In genomic region chr2:222318026-222318711, GRCh38 we compare ENCODE assay signal across 8 cellular contexts. TPM values are rescaled to one million over a fixed set of nuclear protein-coding genes. Genes with fewer than 3 reads are reported as not detected.
DNase-seq lines count a peak whose midpoint lies in the region; ATAC-seq lines count a peak whose summit lies in the region.

No MANE protein-coding gene starts in this region.

- no peaks in the 10 kb centered on the region for H3K4me1 ChIP-seq in right cardiac atrium (ENCODE audit: control insufficient read depth, insufficient read depth, low read length)

- H3K9me3 ChIP-seq in right cardiac atrium (ENCODE audit: control insufficient read depth, low read length), result no peaks in the 10 kb centered on the region

- under 1% methylated on average over 41 of the region's 41 CpGs for WGBS in right cardiac atrium

- peak overlapping the region; percentile 68 for H3K4me3 ChIP-seq in right cardiac atrium (ENCODE audit: low read length)

- peak; percentile 64 for ATAC-seq in GM21526 (IDR thresholded peaks at IDR 0.05; ENCODE audit: low FRiP score, unreplicated experiment)
- ATAC-seq in right cardiac atrium, result peak; percentile 72 to 81

- H3K27ac ChIP-seq in right cardiac atrium (ENCODE audit: low read length), result no peak overlapping the region

- peaks cover under 1% of the 10 kb centered on the region for H3K27me3 ChIP-seq in right cardiac atrium (ENCODE audit: control insufficient read depth, insufficient read depth)

- DNase-seq in activated CD4-positive, alpha-beta T cell treated with anti-CD3 and anti-CD28 coated beads for 48 hours, result peak; percentile 60
- no peak for DNase-seq in activated CD4-positive, alpha-beta T cell treated with anti-CD3 and anti-CD28 coated beads, Interleukin-2, amount 50 U/mL, for 4 hours
- peak; percentile 75 for DNase-seq in HT-29 (ENCODE audit: low spot score)
- DNase-seq in NOMO-1 treated with DMSO at 0.1 percent for 48 hours (lab: John Stamatoyannopoulos, UW; ENCODE audit: unreplicated experiment), result peak; percentile 82
- DNase-seq in amniotic epithelial cell (ENCODE audit: low read depth), result peak; percentile 61
- peak in 1 of 3 donors; percentile 75 for DNase-seq in right cardiac atrium
- DNase-seq in pulmonary artery endothelial cell (ENCODE audit: low read depth, low spot score), result peak; percentile 40

- intact Hi-C loops in right cardiac atrium (cut with DNase I), result loop anchor here in 3 of 4 donors (5.0 to 10.0 kb wide), 2 partner anchors 244 to 287 kb away; no protein-coding TSS in a partner anchor

RNA-seq across cellular contexts. Expression of gene PAX3, which starts 19.4 kb away (rescaled TPM):
- not detected in 2 replicates for total RNA-seq in HT-29 (2014; rRNA removed; shearing (Covaris generic))
- total RNA-seq in right cardiac atrium (under 1 TPM in 2 of 4 donors, not detected in 2; 0.25 to 0.34 TPM), pulmonary artery endothelial cell (not detected in 2 replicates)
- polyA plus RNA-seq in right cardiac atrium, result 0.23 TPM

Comparison
In these comparisons a context has a peak if more than half of its experiments do, and no peak if none do; other contexts are left out.
1. DNase-seq: peak in activated CD4-positive, alpha-beta T cell treated with anti-CD3 and anti-CD28 coated beads for 48 hours (single experiment), HT-29 (single experiment), NOMO-1 treated with DMSO at 0.1 percent for 48 hours (single experiment), amniotic epithelial cell (single experiment) and pulmonary artery endothelial cell (single experiment); none in activated CD4-positive, alpha-beta T cell treated with anti-CD3 and anti-CD28 coated beads, Interleukin-2, amount 50 U/mL, for 4 hours (0 of 2).